In genomic region chr1:150259217-150259616, GRCh38 we compare ENCODE assay signal across 10 cellular contexts. TPM values are rescaled to one million over a fixed set of nuclear protein-coding genes. Genes with fewer than 3 reads are reported as not detected.
DNase-seq lines count a peak whose midpoint lies in the region; ATAC-seq and TF ChIP-seq lines count a peak whose summit lies in the region.
"Had no signal": no experiment of that assay in that cellular context is flagged by ENCODE, and none has a peak within 500 bp of the region (broad histone marks: within the 10 kb centered on the region; RNA-seq: fewer than 3 reads in every experiment).

No MANE protein-coding gene starts in this region.

- peak overlapping the region; percentile 85; the same call in 1 of the 2 replicates for H2AFZ ChIP-seq in Karpas-422 (ENCODE audit: low read length)

- H3K36me3 ChIP-seq in Karpas-422 (ENCODE audit: insufficient read depth, low read length) (no peaks in the 10 kb centered on the region), ovary (no peaks in the 10 kb centered on the region), A673 (ENCODE audit: insufficient read depth, low read length, poor library complexity, severe bottlenecking) (no peaks in the 10 kb centered on the region)

- H3K4me1 ChIP-seq in Karpas-422 (ENCODE audit: low read length) = peaks cover 48% of the 10 kb centered on the region
- H3K4me1 ChIP-seq in ovary (ENCODE audit: insufficient read depth) = peaks cover 4% of the 10 kb centered on the region
- H3K4me1 ChIP-seq in A673 (ENCODE audit: insufficient read depth, low read length, poor library complexity, severe bottlenecking) = peaks cover 47% of the 10 kb centered on the region

- H3K9me2 ChIP-seq in Karpas-422 (replicated peaks; ENCODE audit: insufficient read depth, low read length) = no peaks in the 10 kb centered on the region

- no peak for TF ChIP-seq POLR2A in ovary (IDR thresholded peaks at IDR 0.05)

- CTCF ChIA-PET in A673 (lab: Charles Lee) = interaction anchor here (0.7 kb wide), 1 partner anchor 714 kb away, joined by 6 read pairs; no protein-coding TSS in a partner anchor

- BruUV-seq in A673 (replicated peaks; lab: Mats Ljungman, UMichigan) = no TSS peak

- H3K9me3 ChIP-seq in Karpas-422 (ENCODE audit: low read length) = no peaks in the 10 kb centered on the region
- H3K9me3 ChIP-seq in ovary = no peaks in the 10 kb centered on the region
- no peaks in the 10 kb centered on the region for H3K9me3 ChIP-seq in A673 (ENCODE audit: low read depth, low read length, poor library complexity, severe bottlenecking)
- H3K9me3 ChIP-seq: adrenal gland had no signal

- H3K27ac ChIP-seq in Karpas-422 (ENCODE audit: low read length) (no peak overlapping the region), ovary (peak overlapping the region; percentile 50 to 72), A673 (ENCODE audit: low read depth, low read length, poor library complexity, severe bottlenecking) (no peak overlapping the region)

- no peak for TF ChIP-seq CTCF in ovary (IDR thresholded peaks at IDR 0.05)
- TF ChIP-seq CTCF in A673 (conservative IDR thresholded peaks at IDR 0.05; ENCODE audit: low read depth, low read length) = no peak

- no peaks in the 10 kb centered on the region for H3K79me2 ChIP-seq in Karpas-422 (ENCODE audit: low read length)

- H4K20me1 ChIP-seq in Karpas-422 (ENCODE audit: insufficient read depth, low read depth, low read length) = no peaks in the 10 kb centered on the region

- DNase-seq in Karpas-422 = no peak
- peak; percentile 39 for DNase-seq in left cardiac atrium
- DNase-seq in ovary = peak in 3 of 5 donors; percentile 44 to 53 (median 46)
- DNase-seq in NCI-H446 (lab: John Stamatoyannopoulos, UW) = no peak
- no peak for DNase-seq in A673 (ENCODE audit: low spot score)
- DNase-seq in middle frontal gyrus (ENCODE audit: extremely low spot score, low spot score) = no peak
- DNase-seq: activated CD8-positive, alpha-beta T cell treated with anti-CD3 and anti-CD28 coated beads, Interleukin-2, amount 10 ng/mL, durations not matched to agents 7 days and 5 days; CD4-positive, CD25-positive, alpha-beta regulatory T cell; stimulated activated CD4-positive, alpha-beta T cell treated with anti-CD3 and anti-CD28 coated beads, Interleukin-4, amount 100 ng/mL, for 24 hours had no signal

- peak overlapping the region; percentile 28 for H3K9ac ChIP-seq in Karpas-422 (ENCODE audit: low read length)

- ATAC-seq in left cardiac atrium = no peak
- ATAC-seq: activated CD8-positive, alpha-beta T cell treated with anti-CD3 and anti-CD28 coated beads, Interleukin-2, amount 10 ng/mL, durations not matched to agents 7 days and 5 days had no signal

- TF ChIP-seq EP300 in ovary (IDR thresholded peaks at IDR 0.05) = no peak

- intact Hi-C loops in left cardiac atrium (cut with DNase I) (no loop called here), ovary (cut with DNase I) (no loop called here), A673 (cut with micrococcal nuclease; ENCODE audit: unreplicated experiment) (loop anchor here (5.0 to 10.0 kb wide), 3 partner anchors 273 to 738 kb away; partner anchors contain the start of gene ENSA)

- 33 to 41% (median 36%) methylated on average over 4 of the region's 4 CpGs for WGBS in ovary, 3 donors

- H3K4me3 ChIP-seq in Karpas-422 (ENCODE audit: low read length) (peak overlapping the region; percentile 50), ovary (no peak overlapping the region), A673 (ENCODE audit: low read depth, low read length, poor library complexity, severe bottlenecking) (no peak overlapping the region)

- peaks cover 3% of the 10 kb centered on the region; the same call in 1 of the 2 replicates for H3K27me3 ChIP-seq in Karpas-422 (ENCODE audit: low read length)
- H3K27me3 ChIP-seq in ovary = no peaks in the 10 kb centered on the region
- no peaks in the 10 kb centered on the region for H3K27me3 ChIP-seq in A673 (replicated peaks; ENCODE audit: insufficient read depth, low read depth, low read length, poor library complexity)
- H3K27me3 ChIP-seq: adrenal gland had no signal

- POLR2A ChIA-PET in A673 (lab: Charles Lee; ENCODE audit: low non-redundant PET) = no interaction called here

- peak overlapping the region; percentile 60 for H3K4me2 ChIP-seq in Karpas-422 (ENCODE audit: low read depth, low read length, poor library complexity, severe bottlenecking)

RNA-seq across cellular contexts. Expression of gene CA14, which starts 1.6 kb away (rescaled TPM):
- 0.22 and 0.45 TPM in 2 replicates for total RNA-seq in Karpas-422 (2014; rRNA removed; shearing (Covaris generic); ENCODE audit: low replicate concordance)
- total RNA-seq in left cardiac atrium (1 to 10 TPM; 5.7 to 8.7 TPM), ovary (1 to 10 TPM in 4 of 7 donors, under 1 TPM in 2, not detected in 1; 0.23 to 5.7 (median 1.2) TPM), A673 (2021) (2.0 and 2.2 TPM in 2 replicates)
- polyA plus RNA-seq in ovary = under 1 TPM; 0.38 to 0.58 TPM
- total RNA-seq: activated CD8-positive, alpha-beta T cell treated with anti-CD3 and anti-CD28 coated beads, Interleukin-2, amount 10 ng/mL, durations not matched to agents 7 days and 5 days; CD4-positive, CD25-positive, alpha-beta regulatory T cell had no signal

RNA-seq across cellular contexts. Expression of gene APH1A, which starts 9.6 kb away (rescaled TPM):
- total RNA-seq in Karpas-422 (2014; rRNA removed; shearing (Covaris generic); ENCODE audit: low replicate concordance) = 122 and 130 TPM in 2 replicates
- total RNA-seq in left cardiac atrium (10 to 100 TPM; 64.3 to 93.1 TPM), ovary (100 to 1,000 TPM in 6 of 7 donors, 10 to 100 TPM in 1; 80.0 to 129 (median 116) TPM), A673 (2021) (136 and 144 TPM in 2 replicates)
- 100 to 1,000 TPM; 103 to 151 TPM for polyA plus RNA-seq in ovary

RNA-seq across cellular contexts. Expression of gene C1orf54, which starts 13.4 kb away (rescaled TPM):
- total RNA-seq in Karpas-422 (2014; rRNA removed; shearing (Covaris generic); ENCODE audit: low replicate concordance) = 5.1 and 21.2 TPM in 2 replicates
- total RNA-seq in left cardiac atrium = 10 to 100 TPM; 10.1 to 14.0 TPM
- total RNA-seq in ovary = 10 to 100 TPM in 1 of 7 donors, 1 to 10 TPM in 6; 2.0 to 20.9 (median 4.4) TPM
- 10 to 100 TPM in 1 of 2 donors, 1 to 10 TPM in 1; 8.4 to 34.8 TPM for polyA plus RNA-seq in ovary
- total RNA-seq in A673 (2021) = 9.2 and 11.3 TPM in 2 replicates

RNA-seq across cellular contexts. Expression of gene CIART, which starts 23.1 kb away (rescaled TPM):
- total RNA-seq in Karpas-422 (2014; rRNA removed; shearing (Covaris generic); ENCODE audit: low replicate concordance) = 4.1 and 4.9 TPM in 2 replicates
- total RNA-seq in left cardiac atrium (10 to 100 TPM in 1 of 2 donors, 1 to 10 TPM in 1; 9.8 to 14.1 TPM), ovary (10 to 100 TPM in 3 of 7 donors, 1 to 10 TPM in 4; 3.6 to 22.5 (median 7.7) TPM), A673 (2021) (3.5 and 4.9 TPM in 2 replicates)
- polyA plus RNA-seq in ovary = 10 to 100 TPM; 10.8 to 12.7 TPM

RNA-seq across cellular contexts. Expression of gene ANP32E, which starts 23.3 kb away (rescaled TPM):
- total RNA-seq in Karpas-422 (2014; rRNA removed; shearing (Covaris generic); ENCODE audit: low replicate concordance) = 43.2 and 77.4 TPM in 2 replicates
- total RNA-seq in left cardiac atrium (10 to 100 TPM; 25.5 to 38.1 TPM), ovary (10 to 100 TPM; 16.3 to 43.8 (median 33.7) TPM), A673 (2021) (141 and 153 TPM in 2 replicates)
- 10 to 100 TPM; 19.1 to 25.0 TPM for polyA plus RNA-seq in ovary

Comparison
In these comparisons a context has a peak if more than half of its experiments do, and no peak if none do; other contexts are left out.
1. DNase-seq: peak in left cardiac atrium (single experiment) and ovary (3 of 5); none in Karpas-422 (single experiment), NCI-H446 (0 of 2), A673 (single experiment) and middle frontal gyrus (single experiment).
2. H3K27ac ChIP-seq: peak in ovary (2 of 2); none in Karpas-422 (single experiment) and A673 (single experiment).